Comparison of ENCODE assay signal across 26 cellular contexts in genomic region chr11:87351671-87352070, GRCh38.
DNase-seq lines count a peak whose midpoint lies in the region; ATAC-seq, FAIRE-seq and TF ChIP-seq lines count a peak whose summit lies in the region.
"Had no signal": no experiment of that assay in that cellular context is flagged by ENCODE, and none has a peak within 500 bp of the region (broad histone marks: within the 10 kb centered on the region; RNA-seq: fewer than 3 reads in every experiment).

No MANE protein-coding gene starts in this region.

- no peaks in the 10 kb centered on the region for H3K9me3 ChIP-seq in OCI-LY3 (ENCODE audit: insufficient read depth, low read length)
- H3K9me3 ChIP-seq in endothelial cell of umbilical vein (replicated peaks; ENCODE audit: control insufficient read depth, insufficient read depth, low read length): no peaks in the 10 kb centered on the region
- H3K9me3 ChIP-seq: Caco-2, esophagus muscularis mucosa, suprapubic skin had no signal

- H2AFZ ChIP-seq in OCI-LY3 (ENCODE audit: low read depth, low read length) (peak overlapping the region; percentile 20; the same call in 1 of the 2 replicates), endothelial cell of umbilical vein (ENCODE audit: low read depth, low read length) (peak overlapping the region; percentile 58)

- intact Hi-C loops in endothelial cell of umbilical vein (cut with micrococcal nuclease): loop anchor here (2.0 to 5.0 kb wide), 2 partner anchors 371 to 526 kb away; no protein-coding TSS in a partner anchor

- H3K4me3 Mint-ChIP-seq in WTC11: no peak overlapping the region
- H3K4me3 Mint-ChIP-seq: activated T-helper 1 cell treated with anti-CD3 and anti-CD28 coated beads, Interleukin-12 subunit alpha, Interleukin-12 subunit beta, Interleukin-2, Interleukin-4 antibody, amounts not matched to agents 30 ng/mL and 10 ng/mL and 1 ng/mL, durations not matched to agents 14 hours and 24 hours and 36 hours; effector memory CD8-positive, alpha-beta T cell; nephron; stimulated activated effector memory CD8-positive, alpha-beta T cell treated with anti-CD3 and anti-CD28 coated beads, Interleukin-12 subunit alpha, Interleukin-12 subunit beta, amount 100 ng/mL, for 72 hours had no signal

- H3K4me2 ChIP-seq in OCI-LY3 (ENCODE audit: low read length) (peak overlapping the region; percentile 82), endothelial cell of umbilical vein (ENCODE audit: insufficient read depth, low read length) (no peak overlapping the region)
- H3K4me2 ChIP-seq: smooth muscle cell had no signal

- no peaks in the 10 kb centered on the region for H3K9me1 ChIP-seq in endothelial cell of umbilical vein (replicated peaks; ENCODE audit: control insufficient read depth, extremely low read depth, insufficient read depth, low read length)

- POLR2A ChIA-PET in endothelial cell of umbilical vein (lab: Charles Lee) (no interaction called here), RWPE1 (lab: Yijun Ruan, JAX; ENCODE audit: low non-redundant PET) (no interaction called here), WTC11 (lab: Charles Lee) (no interaction called here)

- DNase-seq in CD1c-positive myeloid dendritic cell (ENCODE audit: extremely low spot score) (peak; percentile 56), KG1 (lab: John Stamatoyannopoulos, UW) (peak; percentile 37), endothelial cell of umbilical vein (ENCODE audit: low read depth, low spot score) (no peak), RWPE1 (ENCODE audit: low spot score) (no peak), WTC11 (ENCODE audit: low spot score) (no peak), NCI-H187 (lab: John Stamatoyannopoulos, UW) (no peak)
- DNase-seq in activated T-cell treated with anti-CD3 and anti-CD28 coated beads, Interleukin-2, amount 50 U/mL, for 48 hours: no peak
- DNase-seq: activated CD4-positive, alpha-beta T cell treated with anti-CD3 and anti-CD28 coated beads for 4 hours; activated naive CD4-positive, alpha-beta T cell treated with anti-CD3 and anti-CD28 coated beads, Interleukin-2, amount 50 U/mL, for 16 hours; amygdala; Caco-2; effector memory CD8-positive, alpha-beta T cell; NCI-H146; NCI-H526; retina; SHP77 had no signal

- H3K4me3 ChIP-seq in OCI-LY3 (ENCODE audit: low read length): peak overlapping the region; percentile 49
- H3K4me3 ChIP-seq in endothelial cell of umbilical vein (replicated peaks in 1 of 3; ENCODE audit: insufficient read depth in 1 of 3, low read depth in 1 of 3, low read length in 3 of 3): no peak overlapping the region
- H3K4me3 ChIP-seq: coronary artery, esophagus muscularis mucosa, smooth muscle cell, suprapubic skin had no signal

- H3K79me2 ChIP-seq in OCI-LY3 (ENCODE audit: low read length): no peaks in the 10 kb centered on the region
- no peaks in the 10 kb centered on the region for H3K79me2 ChIP-seq in endothelial cell of umbilical vein (ENCODE audit: control insufficient read depth, insufficient read depth, low read length)

- FAIRE-seq in endothelial cell of umbilical vein (lab: Jason Lieb, UNC): no peak
- FAIRE-seq: keratinocyte had no signal

- no peaks in the 10 kb centered on the region for H3K9me3 Mint-ChIP-seq in WTC11
- H3K9me3 Mint-ChIP-seq: activated T-helper 1 cell treated with anti-CD3 and anti-CD28 coated beads, Interleukin-12 subunit alpha, Interleukin-12 subunit beta, Interleukin-2, Interleukin-4 antibody, amounts not matched to agents 30 ng/mL and 10 ng/mL and 1 ng/mL, durations not matched to agents 14 hours and 24 hours and 36 hours; effector memory CD8-positive, alpha-beta T cell; nephron; stimulated activated effector memory CD8-positive, alpha-beta T cell treated with anti-CD3 and anti-CD28 coated beads, Interleukin-12 subunit alpha, Interleukin-12 subunit beta, amount 100 ng/mL, for 72 hours had no signal

- BruUV-seq in endothelial cell of umbilical vein (replicated peaks; lab: Mats Ljungman, UMichigan): no TSS peak

- H3K27me3 ChIP-seq in OCI-LY3 (ENCODE audit: low read depth, low read length) (no peaks in the 10 kb centered on the region), endothelial cell of umbilical vein (ENCODE audit: control insufficient read depth in 2 of 2, insufficient read depth in 2 of 2, low read length in 2 of 2) (no peaks in the 10 kb centered on the region)
- H3K27me3 ChIP-seq: esophagus muscularis mucosa, suprapubic skin had no signal

- H3K27me3 Mint-ChIP-seq in WTC11 (ENCODE audit: low read depth): no peaks in the 10 kb centered on the region

- dilution Hi-C loops in endothelial cell of umbilical vein (cut with MboI; ENCODE audit: extremely low pct_ligation_motif_present, low sequenced_read_pairs): no loop called here

- H3K4me1 ChIP-seq in OCI-LY3 (ENCODE audit: low read length): peaks cover 58% of the 10 kb centered on the region
- H3K4me1 ChIP-seq in endothelial cell of umbilical vein (ENCODE audit: control insufficient read depth, extremely low read depth, insufficient read depth, low read length): peaks cover 18% of the 10 kb centered on the region

- no peak for ATAC-seq in WTC11
- ATAC-seq: effector memory CD8-positive, alpha-beta T cell; stimulated activated effector memory CD8-positive, alpha-beta T cell treated with anti-CD3 and anti-CD28 coated beads, Interleukin-12 subunit alpha, Interleukin-12 subunit beta, amount 100 ng/mL, for 72 hours had no signal

- peaks cover 4% of the 10 kb centered on the region for H3K4me1 Mint-ChIP-seq in WTC11

- peak overlapping the region; percentile 63 for H3K9ac ChIP-seq in OCI-LY3 (ENCODE audit: low read length)
- H3K9ac ChIP-seq in endothelial cell of umbilical vein (replicated peaks; ENCODE audit: extremely low read depth, insufficient read depth, low read length): no peak overlapping the region

- no peaks in the 10 kb centered on the region for H3K36me3 Mint-ChIP-seq in WTC11
- H3K36me3 Mint-ChIP-seq: stimulated activated effector memory CD8-positive, alpha-beta T cell treated with anti-CD3 and anti-CD28 coated beads, Interleukin-12 subunit alpha, Interleukin-12 subunit beta, amount 100 ng/mL, for 72 hours had no signal

- TF ChIP-seq POLR2A in endothelial cell of umbilical vein (IDR thresholded peaks at IDR 0.05; ENCODE audit: low read depth, low read length): no peak

- no peak overlapping the region for H3K27ac Mint-ChIP-seq in WTC11
- H3K27ac Mint-ChIP-seq: activated T-helper 1 cell treated with anti-CD3 and anti-CD28 coated beads, Interleukin-12 subunit alpha, Interleukin-12 subunit beta, Interleukin-2, Interleukin-4 antibody, amounts not matched to agents 30 ng/mL and 10 ng/mL and 1 ng/mL, durations not matched to agents 14 hours and 24 hours and 36 hours; effector memory CD8-positive, alpha-beta T cell; stimulated activated effector memory CD8-positive, alpha-beta T cell treated with anti-CD3 and anti-CD28 coated beads, Interleukin-12 subunit alpha, Interleukin-12 subunit beta, amount 100 ng/mL, for 72 hours had no signal

- TF ChIP-seq CTCF in OCI-LY3 (IDR thresholded peaks at IDR 0.05; ENCODE audit: low read depth, low read length) (no peak), endothelial cell of umbilical vein (IDR thresholded peaks at IDR 0.05; ENCODE audit: extremely low read depth in 1 of 2, insufficient read depth in 1 of 2, low read depth in 1 of 2, low read length in 2 of 2) (no peak), RWPE1 (conservative IDR thresholded peaks at IDR 0.05; ENCODE audit: low read depth) (no peak), WTC11 (IDR thresholded peaks at IDR 0.05) (no peak)

- CTCF ChIA-PET in endothelial cell of umbilical vein (lab: Charles Lee): interaction anchor here (0.7 to 6.3 kb wide), 8 partner anchors 60 to 664 kb away, joined by 3 to 415 read pairs (median 9); no protein-coding TSS in a partner anchor
- CTCF ChIA-PET in RWPE1 (lab: Yijun Ruan, JAX): interaction anchor here (0.6 to 0.7 kb wide), 3 partner anchors 66 to 750 kb away, joined by 3 to 7 read pairs (median 4); no protein-coding TSS in a partner anchor
- CTCF ChIA-PET in WTC11 (lab: Charles Lee): interaction anchor here (0.7 to 4.2 kb wide), 5 partner anchors 36 to 412 kb away, joined by 3 to 75 read pairs (median 6); no protein-coding TSS in a partner anchor

- H3K36me3 ChIP-seq in OCI-LY3 (replicated peaks; ENCODE audit: low read depth, low read length) (no peaks in the 10 kb centered on the region), endothelial cell of umbilical vein (ENCODE audit: control insufficient read depth in 2 of 2, extremely low read depth in 1 of 2, insufficient read depth in 2 of 2, low read length in 2 of 2) (no peaks in the 10 kb centered on the region)
- H3K36me3 ChIP-seq: esophagus muscularis mucosa, suprapubic skin had no signal

- no peaks in the 10 kb centered on the region for H4K20me1 ChIP-seq in OCI-LY3 (ENCODE audit: insufficient read depth, low read length)
- no peaks in the 10 kb centered on the region for H4K20me1 ChIP-seq in endothelial cell of umbilical vein (replicated peaks; ENCODE audit: control insufficient read depth, extremely low read depth, insufficient read depth, low read length)

- H3K27ac ChIP-seq in OCI-LY3 (ENCODE audit: low read length): peak overlapping the region; percentile 93
- no peak overlapping the region for H3K27ac ChIP-seq in endothelial cell of umbilical vein (ENCODE audit: insufficient read depth, low read depth, low read length)
- H3K27ac ChIP-seq in RWPE1: no peak overlapping the region
- H3K27ac ChIP-seq: coronary artery, esophagus muscularis mucosa, HL-60, suprapubic skin had no signal

TF ChIP-seq in endothelial cell of umbilical vein, 7 proteins besides CTCF, POLR2A, EP300 and RAD21:
- TF ChIP-seq JUN (IDR thresholded peaks at IDR 0.05; ENCODE audit: borderline replicate concordance, insufficient read depth, insufficient read length, low read depth) (no peak), GATA2 (IDR thresholded peaks at IDR 0.05; ENCODE audit: insufficient read depth, insufficient read length, low read depth, low read length) (no peak), FOS (IDR thresholded peaks at IDR 0.05; ENCODE audit: borderline replicate concordance, insufficient read depth, low read length) (no peak)
TF ChIP-seq in endothelial cell of umbilical vein: peak in this region for 0.

TF ChIP-seq in WTC11, 78 proteins besides CTCF, POLR2A, EP300 and RAD21 (continues in another document):
- TF ChIP-seq CREB1 (CRISPR knock-in tag; IDR thresholded peaks at IDR 0.05): no peak

Comparison
In these comparisons a context has a peak if more than half of its experiments do, and no peak if none do; other contexts are left out.
1. DNase-seq: peak in CD1c-positive myeloid dendritic cell (single experiment) and KG1 (single experiment); none in endothelial cell of umbilical vein (single experiment), RWPE1 (single experiment), WTC11 (single experiment), NCI-H187 (0 of 2) and activated T-cell treated with anti-CD3 and anti-CD28 coated beads, Interleukin-2, amount 50 U/mL, for 48 hours (0 of 2).